1 cellular context compared by ENCODE assay signal in genomic region chr2:241321033-241321432, GRCh38.
TF ChIP-seq lines count a peak whose summit lies in the region.

No MANE protein-coding gene starts in this region.

TF ChIP-seq in WTC11, 78 proteins besides CTCF, POLR2A, EP300 and RAD21 (continued from another document):
- TF ChIP-seq AFF4 (CRISPR knock-in tag; IDR thresholded peaks at IDR 0.05; ENCODE audit: borderline replicate concordance) (no peak), ZNF281 (CRISPR knock-in tag; IDR thresholded peaks at IDR 0.05) (no peak), SMAD3 (CRISPR knock-in tag; IDR thresholded peaks at IDR 0.05; ENCODE audit: borderline replicate concordance) (no peak), FOXP4 (CRISPR knock-in tag; IDR thresholded peaks at IDR 0.05) (no peak), TCF7 (CRISPR knock-in tag; IDR thresholded peaks at IDR 0.05; ENCODE audit: low read depth) (no peak), FOXK1 (CRISPR knock-in tag; IDR thresholded peaks at IDR 0.05) (no peak), ZNF425 (CRISPR knock-in tag; conservative IDR thresholded peaks at IDR 0.05) (no peak), ZNF138 (CRISPR knock-in tag; conservative IDR thresholded peaks at IDR 0.05) (no peak), ETV6 (CRISPR knock-in tag; IDR thresholded peaks at IDR 0.05) (no peak), E2F4 (CRISPR knock-in tag; IDR thresholded peaks at IDR 0.05; ENCODE audit: borderline replicate concordance, low read depth) (no peak), NR3C1 (CRISPR knock-in tag; conservative IDR thresholded peaks at IDR 0.05; ENCODE audit: low read depth) (no peak), KAT7 (CRISPR knock-in tag; IDR thresholded peaks at IDR 0.05; ENCODE audit: borderline replicate concordance) (no peak), CREM (CRISPR knock-in tag; IDR thresholded peaks at IDR 0.05) (no peak), ZNF512 (CRISPR knock-in tag; IDR thresholded peaks at IDR 0.05; ENCODE audit: borderline replicate concordance) (no peak), GTF2I (CRISPR knock-in tag; conservative IDR thresholded peaks at IDR 0.05) (no peak), HMGA2 (CRISPR knock-in tag; IDR thresholded peaks at IDR 0.05) (no peak), SP1 (CRISPR knock-in tag; conservative IDR thresholded peaks at IDR 0.05) (no peak)
